ENCODE assay signal across 8 cellular contexts in the genomic region with DNA sequence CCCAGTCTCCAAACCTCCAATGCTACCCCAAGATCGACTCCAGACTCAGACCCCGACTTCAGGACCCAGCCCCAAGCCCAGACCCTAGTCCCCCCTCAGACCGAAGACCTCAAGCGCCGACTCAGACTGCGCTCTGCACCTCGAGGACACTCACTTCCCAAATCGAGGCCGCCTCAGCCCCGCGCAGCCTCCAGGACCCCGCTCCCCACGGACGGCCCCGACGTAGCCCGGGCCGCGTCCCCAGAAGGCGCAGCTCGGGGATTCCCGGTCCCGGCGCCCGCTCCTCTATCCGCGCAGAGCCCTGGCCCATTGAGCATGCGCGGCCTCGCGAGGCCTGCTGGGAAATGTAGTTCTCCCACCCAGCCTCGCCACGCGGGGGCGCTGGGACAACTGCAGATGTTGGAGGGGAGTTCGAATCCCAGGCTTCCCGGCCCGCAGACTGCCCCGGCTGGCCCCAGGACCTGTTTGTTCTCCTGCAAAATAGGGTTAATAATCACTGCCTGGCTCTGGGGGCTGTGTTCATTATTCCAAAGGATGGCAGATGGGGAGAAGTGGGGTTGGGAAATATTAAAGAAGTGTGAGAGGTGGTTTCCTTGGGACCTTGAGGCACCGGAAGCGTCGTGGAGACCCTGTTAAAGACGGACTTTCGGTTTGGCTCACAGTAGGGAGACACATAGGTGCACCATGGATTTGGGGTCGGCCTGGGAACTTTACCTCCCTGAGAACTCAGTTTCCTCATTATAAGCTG. TPM values are rescaled to one million over a fixed set of nuclear protein-coding genes. Genes with fewer than 3 reads are reported as not detected.
DNase-seq lines count a peak whose midpoint lies in the region; ATAC-seq and TF ChIP-seq lines count a peak whose summit lies in the region.

Gene APBA3, minus strand, starts transcription at position 311 of the 748 bp plus-strand sequence. CDS start 1,428 bp downstream, outside the sequence.

- peak in 1 of 2 donors; percentile 78 for TF ChIP-seq POLR2A in uterus (IDR thresholded peaks at IDR 0.05)

- peaks cover 3% of the 10 kb centered on the region for H3K4me1 ChIP-seq in right cardiac atrium (ENCODE audit: control insufficient read depth, insufficient read depth, low read length)
- H3K4me1 ChIP-seq in uterus = no peaks in the 10 kb centered on the region

- intact Hi-C loops in right cardiac atrium (cut with DNase I) = no loop called here
- intact Hi-C loops in uterus (cut with DNase I; ENCODE audit: low total_unique reads) = no loop called here

- H3K4me3 ChIP-seq in GM08714 (ENCODE audit: low read length) = peak within 1 kb of the TSS; percentile 96
- H3K4me3 ChIP-seq in right cardiac atrium (ENCODE audit: low read length) = peak within 1 kb of the TSS; percentile 85
- H3K4me3 ChIP-seq in uterus = peak within 1 kb of the TSS; percentile 89 to 90

- peak; percentile 76 to 89 (median 76) for TF ChIP-seq CTCF in uterus (IDR thresholded peaks at IDR 0.05)

- H3K27me3 ChIP-seq in right cardiac atrium (ENCODE audit: control insufficient read depth, insufficient read depth) (no peaks in the 10 kb centered on the region), uterus (no peaks in the 10 kb centered on the region)

- ATAC-seq in HG02798 (IDR thresholded peaks at IDR 0.05; ENCODE audit: poor library complexity, unreplicated experiment) (peak; percentile 60), right cardiac atrium (peak; percentile 67 to 72)

- no peaks in the 10 kb centered on the region for H3K9me3 ChIP-seq in right cardiac atrium (ENCODE audit: control insufficient read depth, low read length)
- no peaks in the 10 kb centered on the region for H3K9me3 ChIP-seq in uterus

- H3K36me3 ChIP-seq in uterus = no peaks in the 10 kb centered on the region

- 2% methylated on average over 45 of the region's 45 CpGs for WGBS in right cardiac atrium

- H3K27ac ChIP-seq in angular gyrus (ENCODE audit: low read depth, low read length) = peak within 1 kb of the TSS; percentile 99
- H3K27ac ChIP-seq in right cardiac atrium (ENCODE audit: low read length) = peak within 1 kb of the TSS; percentile 100
- peak within 1 kb of the TSS; percentile 97 for H3K27ac ChIP-seq in uterus

- DNase-seq in NCI-H1694 treated with DMSO at 0.1 percent for 48 hours (lab: John Stamatoyannopoulos, UW) (peak; percentile 68), T-helper 2 cell (peak; percentile 90 to 93 (median 91)), right cardiac atrium (peak; percentile 93 to 98 (median 98)), putamen (ENCODE audit: low spot score) (peak; percentile 87), uterus (peak; percentile 88 to 92)

RNA-seq across cellular contexts. Expression of gene APBA3, which starts in this region (rescaled TPM):
- total RNA-seq in right cardiac atrium (10 to 100 TPM; 10.5 to 14.0 (median 11.8) TPM), uterus (10 to 100 TPM; 14.1 to 52.6 (median 27.4) TPM)
- 13.1 TPM for polyA plus RNA-seq in right cardiac atrium

Comparison
In these comparisons a context has a peak if more than half of its experiments do, and no peak if none do; other contexts are left out.
1. Peak in every context shown above with its lines: DNase-seq, ATAC-seq, H3K4me3 ChIP-seq and H3K27ac ChIP-seq.